In genomic region chr19:51380379-51380778, GRCh38 we compare ENCODE assay signal across 19 cellular contexts. TPM values are rescaled to one million over a fixed set of nuclear protein-coding genes. Genes with fewer than 3 reads are reported as not detected.
"Had no signal": no experiment of that assay in that cellular context is flagged by ENCODE, and none has a peak within 500 bp of the region (broad histone marks: within the 10 kb centered on the region; RNA-seq: fewer than 3 reads in every experiment).

No MANE protein-coding gene starts in this region.

- H3K9me3 ChIP-seq: lower lobe of right lung, ovary, right lobe of liver, SK-N-SH, testis had no signal

- H3K27ac ChIP-seq: foreskin keratinocyte, lower lobe of right lung, neural progenitor cell, ovary, right lobe of liver, stomach, testis, upper lobe of left lung had no signal

- H3K27ac Mint-ChIP-seq: activated naive CD4-positive, alpha-beta T cell treated with anti-CD3 and anti-CD28 coated beads for 36 hours; neural progenitor cell; T-cell had no signal

- ATAC-seq: lower lobe of right lung had no signal

- H3K36me3 ChIP-seq: lower lobe of right lung, neural progenitor cell, ovary, right lobe of liver, stomach, upper lobe of left lung had no signal

- H3K9ac ChIP-seq: neural progenitor cell, SK-N-SH had no signal

- H3K9me3 Mint-ChIP-seq: T-cell had no signal

- DNase-seq: amniotic stem cell; effector CD8-positive, alpha-beta T cell; foreskin keratinocyte; lower lobe of right lung; midbrain; ovary; SK-N-SH; stomach; T-helper 9 cell; testis; upper lobe of left lung had no signal

- H3K4me2 ChIP-seq: neural progenitor cell, SK-N-SH, smooth muscle cell had no signal

- H2AFZ ChIP-seq: neural progenitor cell had no signal

- H3K4me3 Mint-ChIP-seq: activated naive CD4-positive, alpha-beta T cell treated with anti-CD3 and anti-CD28 coated beads for 36 hours; neural progenitor cell; T-cell had no signal

- H3K4me1 Mint-ChIP-seq: neural progenitor cell had no signal

- H3K27me3 Mint-ChIP-seq: T-cell had no signal

- H3K4me3 ChIP-seq: lower lobe of right lung, neural progenitor cell, ovary, right lobe of liver, smooth muscle cell, stomach, testis, upper lobe of left lung had no signal

- H3K9me2 ChIP-seq: SK-N-SH had no signal

- H3K27me3 ChIP-seq: foreskin keratinocyte, neural progenitor cell, ovary, right lobe of liver, stomach, testis, upper lobe of left lung had no signal

- H3K4me1 ChIP-seq: foreskin keratinocyte, lower lobe of right lung, neural progenitor cell, right lobe of liver, stomach, testis, upper lobe of left lung had no signal

- H3K36me3 Mint-ChIP-seq: neural progenitor cell, T-cell had no signal

RNA-seq across cellular contexts. Expression of gene LIM2, which starts 7.4 kb away (rescaled TPM):
- total RNA-seq: activated naive CD4-positive, alpha-beta T cell treated with anti-CD3 and anti-CD28 coated beads for 36 hours; cardiac septum; foreskin keratinocyte; lower lobe of right lung; myocyte; ovary; pulmonary artery endothelial cell; right lobe of liver; smooth muscle cell; stomach; T-cell had no signal
- polyA plus RNA-seq: foreskin keratinocyte, ovary, SK-N-SH, smooth muscle cell, stomach had no signal

RNA-seq across cellular contexts. Expression of gene NKG7, which starts 7.9 kb away (rescaled TPM):
- total RNA-seq: foreskin keratinocyte, myocyte, pulmonary artery endothelial cell, smooth muscle cell had no signal
- polyA plus RNA-seq: foreskin keratinocyte, SK-N-SH, smooth muscle cell had no signal

RNA-seq across cellular contexts. Expression of gene C19orf84, which starts 10.0 kb away (rescaled TPM):
- total RNA-seq: activated naive CD4-positive, alpha-beta T cell treated with anti-CD3 and anti-CD28 coated beads for 36 hours; cardiac septum; foreskin keratinocyte; lower lobe of right lung; myocyte; ovary; pulmonary artery endothelial cell; right lobe of liver; smooth muscle cell; stomach; T-cell had no signal
- polyA plus RNA-seq: foreskin keratinocyte, SK-N-SH, smooth muscle cell, stomach had no signal

RNA-seq across cellular contexts. Expression of gene CLDND2, which starts 11.6 kb away (rescaled TPM):
- total RNA-seq: myocyte, pulmonary artery endothelial cell, smooth muscle cell, stomach had no signal
